In the genomic region with DNA sequence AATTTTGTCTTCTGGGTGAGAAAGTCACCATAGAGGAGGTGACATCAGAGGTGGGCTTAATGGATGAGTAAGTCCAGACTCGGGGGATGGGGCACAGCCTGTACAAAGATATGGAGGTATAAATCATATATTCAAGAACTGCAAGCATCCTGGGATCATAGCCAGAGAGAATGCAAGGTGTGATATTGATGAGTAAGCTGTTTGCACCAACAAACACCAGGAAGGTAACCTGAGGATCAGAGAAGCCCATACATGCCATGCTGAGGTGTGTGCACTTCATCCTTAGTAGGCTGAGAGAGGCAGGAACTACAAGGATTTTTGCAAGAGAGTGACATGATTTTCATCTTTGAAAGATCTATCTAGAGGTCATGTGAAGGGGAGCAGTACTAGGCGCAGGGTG, we compare ENCODE assay signal across 17 cellular contexts.
A peak's percentile ranks its signal among the peaks of the same experiment; 100 is the strongest.
DNase-seq lines count a peak whose midpoint lies in the region; ATAC-seq, FAIRE-seq and TF ChIP-seq lines count a peak whose summit lies in the region.
"Had no signal": no experiment of that assay in that cellular context is flagged by ENCODE, and none has a peak within 500 bp of the region (broad histone marks: within the 10 kb centered on the region; RNA-seq: fewer than 3 reads in every experiment).

No MANE protein-coding gene starts in this region.

- H3K9me3 ChIP-seq in HepG2 (ENCODE audit: low read length) (no peaks in the 10 kb centered on the region), right lobe of liver (no peaks in the 10 kb centered on the region)
- no peaks in the 10 kb centered on the region for H3K9me3 ChIP-seq in CD8-positive, alpha-beta T cell (ENCODE audit: low read length)
- H3K9me3 ChIP-seq: BLaER1 treated with 17β-estradiol and CSF1 and Interleukin-3, amounts not matched to agents 10 nM and 100 nM had no signal

- FAIRE-seq in HepG2 (lab: Jason Lieb, UNC) = no peak

- CTCF ChIA-PET in HepG2 (lab: Yijun Ruan, JAX; ENCODE audit: low intra/inter-chr PET ratio, low total read pairs) = no interaction called here
- CTCF ChIA-PET in CD8-positive, alpha-beta T cell (lab: Charles Lee) = no interaction called here

- no TSS peak for BruUV-seq in HepG2 (replicated peaks; lab: Mats Ljungman, UMichigan)

- TF ChIP-seq RAD21 in HepG2 (CRISPR knock-in tag; IDR thresholded peaks at IDR 0.05) = no peak

- in situ Hi-C loops in HepG2 (cut with HindIII; ENCODE audit: extremely low pct_ligation_motif_present, low pct_unique_long_range_greater_than_20kb) = no loop called here

- 30% methylated on average over 2 of the region's 2 CpGs for WGBS in HepG2 (ENCODE audit: low lambda C conversion rate)
- 81% methylated on average over 2 of the region's 2 CpGs for WGBS in right lobe of liver (ENCODE audit: insufficient coverage, low coverage, low lambda C conversion rate, missing lambda C conversion rate)

- intact Hi-C loops in HepG2 (cut with micrococcal nuclease; ENCODE audit: unreplicated experiment) = no loop called here
- intact Hi-C loops in right lobe of liver (cut with DNase I) = no loop called here
- intact Hi-C loops in CD8-positive, alpha-beta T cell (cut with DNase I, micrococcal nuclease) = no loop called here

- no peaks in the 10 kb centered on the region for H3K27me3 Mint-ChIP-seq in CD8-positive, alpha-beta T cell (ENCODE audit: low read depth)
- H3K27me3 Mint-ChIP-seq in type B pancreatic cell = no peaks in the 10 kb centered on the region
- H3K27me3 Mint-ChIP-seq: CD4-positive, CD25-positive, alpha-beta regulatory T cell had no signal

- peak; percentile 17 for DNase-seq in DMS53 (lab: John Stamatoyannopoulos, UW)
- no peak for DNase-seq in DMS53 treated with DMSO at 0.1 percent for 48 hours (lab: John Stamatoyannopoulos, UW; ENCODE audit: unreplicated experiment)
- no peak for DNase-seq in HepG2 (ENCODE audit: low spot score)
- DNase-seq in right lobe of liver = no peak
- DNase-seq in epithelial cell of esophagus (ENCODE audit: low read depth) = peak; percentile 28
- no peak for DNase-seq in CD8-positive, alpha-beta T cell
- DNase-seq in NCI-H345 (lab: John Stamatoyannopoulos, UW) = no peak
- DNase-seq in type B pancreatic cell (ENCODE audit: extremely low spot score, unreplicated experiment) = no peak
- DNase-seq: 8988T; ACHN; Calu3; CD4-positive, CD25-positive, alpha-beta regulatory T cell; DMS 273 treated with DMSO at 0.1 percent for 48 hours; GF-D8 had no signal

- H3K27ac ChIP-seq in HepG2 (ENCODE audit: extremely low read length, insufficient read depth, low read length) = no peak overlapping the region
- H3K27ac ChIP-seq in right lobe of liver = no peak overlapping the region
- no peak overlapping the region for H3K27ac ChIP-seq in CD8-positive, alpha-beta T cell (ENCODE audit: low read depth, low read length)
- H3K27ac ChIP-seq: BLaER1 treated with 17β-estradiol and CSF1 and Interleukin-3, amounts not matched to agents 10 nM and 100 nM; HL-60 had no signal

- H3K4me2 ChIP-seq in HepG2 (ENCODE audit: low read depth, low read length) = no peak overlapping the region
- H3K4me2 ChIP-seq: BLaER1 treated with 17β-estradiol and CSF1 and Interleukin-3, amounts not matched to agents 10 nM and 100 nM had no signal

- no peak overlapping the region for H2AFZ ChIP-seq in HepG2 (ENCODE audit: low read length)

- ATAC-seq in HepG2 = no peak
- no peak for ATAC-seq in right lobe of liver
- ATAC-seq in CD8-positive, alpha-beta T cell = no peak
- ATAC-seq: HCT116 had no signal

- H3K4me1 Mint-ChIP-seq in CD8-positive, alpha-beta T cell (ENCODE audit: low read depth) = no peaks in the 10 kb centered on the region
- no peaks in the 10 kb centered on the region for H3K4me1 Mint-ChIP-seq in type B pancreatic cell (ENCODE audit: unreplicated experiment)
- H3K4me1 Mint-ChIP-seq: CD4-positive, CD25-positive, alpha-beta regulatory T cell had no signal

- POLR2A ChIA-PET in HepG2 (lab: Yijun Ruan, JAX) = no interaction called here
- POLR2A ChIA-PET in CD8-positive, alpha-beta T cell (lab: Charles Lee) = interaction anchor here (0.6 kb wide), 1 partner anchor 199 kb away, joined by 3 read pairs; no protein-coding TSS in a partner anchor

- no peak overlapping the region for H3K4me3 ChIP-seq in HepG2 (replicated peaks in 1 of 3; ENCODE audit: insufficient read depth in 1 of 3, low read depth in 2 of 3, low read length in 3 of 3)
- H3K4me3 ChIP-seq in right lobe of liver = no peak overlapping the region
- no peak overlapping the region for H3K4me3 ChIP-seq in epithelial cell of esophagus (ENCODE audit: low read length)
- no peak overlapping the region for H3K4me3 ChIP-seq in CD8-positive, alpha-beta T cell (ENCODE audit: low read depth, low read length)
- H3K4me3 ChIP-seq: BLaER1 treated with 17β-estradiol and CSF1 and Interleukin-3, amounts not matched to agents 10 nM and 100 nM had no signal

- no peaks in the 10 kb centered on the region for H3K27me3 ChIP-seq in HepG2 (ENCODE audit: control insufficient read depth in 1 of 2, insufficient read depth in 2 of 2, low read length in 2 of 2)
- no peaks in the 10 kb centered on the region for H3K27me3 ChIP-seq in right lobe of liver
- H3K27me3 ChIP-seq in CD8-positive, alpha-beta T cell (ENCODE audit: insufficient read depth, low read length) = no peaks in the 10 kb centered on the region
- H3K27me3 ChIP-seq: BLaER1 treated with 17β-estradiol and CSF1 and Interleukin-3, amounts not matched to agents 10 nM and 100 nM had no signal

- no peak overlapping the region for H3K4me3 Mint-ChIP-seq in CD8-positive, alpha-beta T cell
- H3K4me3 Mint-ChIP-seq in type B pancreatic cell = no peak overlapping the region
- H3K4me3 Mint-ChIP-seq: CD4-positive, CD25-positive, alpha-beta regulatory T cell had no signal

- H3K9me3 Mint-ChIP-seq in CD8-positive, alpha-beta T cell = no peaks in the 10 kb centered on the region
- H3K9me3 Mint-ChIP-seq in type B pancreatic cell = no peaks in the 10 kb centered on the region
- H3K9me3 Mint-ChIP-seq: CD4-positive, CD25-positive, alpha-beta regulatory T cell had no signal

- no peak overlapping the region for H3K9ac ChIP-seq in HepG2 (ENCODE audit: insufficient read depth, low read depth, low read length)
- H3K9ac ChIP-seq: BLaER1 treated with 17β-estradiol and CSF1 and Interleukin-3, amounts not matched to agents 10 nM and 100 nM had no signal

- TF ChIP-seq EP300 in HepG2 (IDR thresholded peaks at IDR 0.05; ENCODE audit: low read depth in 2 of 2, low read length in 2 of 2) = no peak
- TF ChIP-seq EP300 in HepG2 (CRISPR knock-in tag; IDR thresholded peaks at IDR 0.05; ENCODE audit: borderline replicate concordance) = no peak

- H3K79me2 ChIP-seq in HepG2 (ENCODE audit: insufficient read depth, low read length) = no peaks in the 10 kb centered on the region

- H3K36me3 ChIP-seq in HepG2 (replicated peaks in 1 of 2; ENCODE audit: control insufficient read depth in 1 of 2, insufficient read depth in 2 of 2, low read length in 2 of 2) = no peaks in the 10 kb centered on the region
- no peaks in the 10 kb centered on the region for H3K36me3 ChIP-seq in right lobe of liver
- no peaks in the 10 kb centered on the region for H3K36me3 ChIP-seq in CD8-positive, alpha-beta T cell (ENCODE audit: insufficient read depth, low read length)
- H3K36me3 ChIP-seq: BLaER1 treated with 17β-estradiol and CSF1 and Interleukin-3, amounts not matched to agents 10 nM and 100 nM had no signal

- H3K4me1 ChIP-seq in HepG2 (ENCODE audit: insufficient read depth, low read length) (no peaks in the 10 kb centered on the region), right lobe of liver (no peaks in the 10 kb centered on the region)
- H3K4me1 ChIP-seq in CD8-positive, alpha-beta T cell (ENCODE audit: insufficient read depth, low read length) = no peaks in the 10 kb centered on the region

- TF ChIP-seq CTCF in HepG2 (CRISPR knock-in tag; IDR thresholded peaks at IDR 0.05) (no peak), right lobe of liver (IDR thresholded peaks at IDR 0.05) (no peak), epithelial cell of esophagus (IDR thresholded peaks at IDR 0.05; ENCODE audit: insufficient read depth, low read depth, low read length, missing control alignments) (no peak), type B pancreatic cell (conservative IDR thresholded peaks at IDR 0.05) (no peak)
- no peak for TF ChIP-seq CTCF in CD8-positive, alpha-beta T cell (IDR thresholded peaks at IDR 0.05)

- H4K20me1 ChIP-seq in HepG2 (ENCODE audit: insufficient read depth, low read length) = no peaks in the 10 kb centered on the region
- H4K20me1 ChIP-seq: BLaER1 treated with 17β-estradiol and CSF1 and Interleukin-3, amounts not matched to agents 10 nM and 100 nM had no signal

- H3K36me3 Mint-ChIP-seq in CD8-positive, alpha-beta T cell = no peaks in the 10 kb centered on the region
- H3K36me3 Mint-ChIP-seq in type B pancreatic cell = no peaks in the 10 kb centered on the region
- H3K36me3 Mint-ChIP-seq: CD4-positive, CD25-positive, alpha-beta regulatory T cell had no signal

- no peak for TF ChIP-seq POLR2A in HepG2 (IDR thresholded peaks at IDR 0.05; ENCODE audit: insufficient read depth in 1 of 2, low read depth in 2 of 2, low read length in 2 of 2)
- no peak for TF ChIP-seq POLR2A in right lobe of liver (IDR thresholded peaks at IDR 0.05)

- H3K27ac Mint-ChIP-seq in CD8-positive, alpha-beta T cell = no peak overlapping the region
- H3K27ac Mint-ChIP-seq in type B pancreatic cell = no peak overlapping the region
- H3K27ac Mint-ChIP-seq: CD4-positive, CD25-positive, alpha-beta regulatory T cell had no signal

TF ChIP-seq in HepG2, 621 proteins besides CTCF, POLR2A, EP300 and RAD21:
- no peak for TF ChIP-seq CENPT (CRISPR knock-in tag; IDR thresholded peaks at IDR 0.05; ENCODE audit: low read depth)
- peak; percentile 68 to 83; a peak in 3 of 4 replicates for TF ChIP-seq MAFK (conservative IDR thresholded peaks at IDR 0.05 in 1 of 2, IDR thresholded peaks at IDR 0.05 in 1 of 2; ENCODE audit: low read length in 2 of 2)
- TF ChIP-seq MAFF (IDR thresholded peaks at IDR 0.05; ENCODE audit: low read depth, low read length) = peak; percentile 72
- TF ChIP-seq ZFAT (CRISPR knock-in tag; conservative IDR thresholded peaks at IDR 0.05) = no peak

Comparison
In these comparisons a context has a peak if more than half of its experiments do, and no peak if none do; other contexts are left out.
1. DNase-seq: peak in DMS53 (single experiment) and epithelial cell of esophagus (single experiment); none in DMS53 treated with DMSO at 0.1 percent for 48 hours (single experiment), HepG2 (single experiment), right lobe of liver (0 of 3), CD8-positive, alpha-beta T cell (0 of 7), NCI-H345 (single experiment) and type B pancreatic cell (single experiment).